8 cellular contexts compared by ENCODE assay signal in genomic region chr22:28855355-28856094, GRCh38. TPM values are rescaled to one million over a fixed set of nuclear protein-coding genes. Genes with fewer than 3 reads are reported as not detected.
DNase-seq lines count a peak whose midpoint lies in the region; ATAC-seq, FAIRE-seq and TF ChIP-seq lines count a peak whose summit lies in the region.

No MANE protein-coding gene starts in this region.

- H3K23ac ChIP-seq in H1 (ENCODE audit: insufficient read length): no peak overlapping the region

- H3K4me3 ChIP-seq in A549 (no peak overlapping the region), H1 (ENCODE audit: extremely low read depth in 1 of 4, insufficient read depth in 2 of 4, low read depth in 3 of 4, low read length in 4 of 4) (no peak overlapping the region)

- no peak overlapping the region for H4K8ac ChIP-seq in H1 (ENCODE audit: extremely low read depth, insufficient read depth, low read length)

- no peak overlapping the region for H2BK20ac ChIP-seq in H1 (ENCODE audit: low read length)

- no peak overlapping the region for H3K9ac ChIP-seq in H1 (replicated peaks in 1 of 4; ENCODE audit: extremely low read depth in 1 of 4, low read depth in 3 of 4, low read length in 3 of 4)

- no peak overlapping the region for H3K14ac ChIP-seq in H1 (ENCODE audit: insufficient read length)

- H3K27me3 ChIP-seq in H1 (replicated peaks in 1 of 4; ENCODE audit: control insufficient read depth in 3 of 4, extremely low read depth in 1 of 4, insufficient read depth in 3 of 4, low read length in 3 of 4): no peaks in the 10 kb centered on the region

- no peaks in the 10 kb centered on the region for H3K23me2 ChIP-seq in H1 (ENCODE audit: low read depth, low read length)

- no peak overlapping the region for H4K5ac ChIP-seq in H1 (ENCODE audit: insufficient read length, low read depth, low read length)

- H3K4me2 ChIP-seq in A549: peak overlapping the region; percentile 49
- H3K4me2 ChIP-seq in H1 (ENCODE audit: insufficient read depth in 1 of 2, low read depth in 2 of 2, low read length in 2 of 2): no peak overlapping the region

- no peak for TF ChIP-seq EP300 in A549 (IDR thresholded peaks at IDR 0.05)
- TF ChIP-seq EP300 in H1 (IDR thresholded peaks at IDR 0.05; ENCODE audit: borderline replicate concordance in 1 of 2, low read depth in 2 of 2, low read length in 2 of 2): no peak

- no peaks in the 10 kb centered on the region for H3K9me3 ChIP-seq in A549
- no peaks in the 10 kb centered on the region for H3K9me3 ChIP-seq in H1 (ENCODE audit: insufficient read depth in 2 of 2, low read depth in 1 of 2, low read length in 1 of 2)

- no peaks in the 10 kb centered on the region for H3K79me2 ChIP-seq in H1 (ENCODE audit: control insufficient read depth in 1 of 2, insufficient read depth in 2 of 2, low read length in 2 of 2)

- no peaks in the 10 kb centered on the region for H3K79me1 ChIP-seq in H1 (ENCODE audit: low read depth, low read length)

- H3K27me3 Mint-ChIP-seq in stimulated activated naive B cell treated with anti-CD40 and anti-IgM and Interleukin-4, amounts not matched to agents 10 μg/mL and 1 μg/mL and 100 μg/mL, for 72 hours: peaks cover 9 to 22% of the 10 kb centered on the region in 2 donors

- no peak overlapping the region for H3K18ac ChIP-seq in H1 (ENCODE audit: extremely low read depth, low read length)

- H3K27ac Mint-ChIP-seq in stimulated activated naive B cell treated with anti-CD40 and anti-IgM and Interleukin-4, amounts not matched to agents 10 μg/mL and 1 μg/mL and 100 μg/mL, for 72 hours: no peak overlapping the region

- CTCF ChIA-PET in A549 (lab: Yijun Ruan, JAX) (interaction anchor here (0.6 to 2.8 kb wide), 28 partner anchors 7 to 623 kb away, joined by 3 to 73 read pairs (median 4); partner anchors contain the start of gene ZNRF3), GM10248 (lab: Yijun Ruan, JAX) (interaction anchor here (0.6 to 2.8 kb wide), 25 partner anchors 8 to 387 kb away, joined by 3 to 72 read pairs (median 3); no protein-coding TSS in a partner anchor), H1 (lab: Charles Lee; ENCODE audit: partially characterized antibody) (interaction anchor here (0.6 to 5.5 kb wide), 41 partner anchors 9 to 665 kb away, joined by 3 to 67 read pairs (median 4); partner anchors contain the start of genes C22orf31, KREMEN1 and ZNRF3)

- ATAC-seq in A549: peak; percentile 75 to 82
- ATAC-seq in stimulated activated naive B cell treated with anti-CD40 and anti-IgM and Interleukin-4, amounts not matched to agents 10 μg/mL and 1 μg/mL and 100 μg/mL, for 72 hours (replicated peaks): peak; percentile 56 to 59
- ATAC-seq in GM18858 (IDR thresholded peaks at IDR 0.05; ENCODE audit: unreplicated experiment): no peak

- no peak overlapping the region for H2BK12ac ChIP-seq in H1 (ENCODE audit: low read depth, low read length)

- POLR2A ChIA-PET in A549 (lab: Yijun Ruan, JAX) (no interaction called here), GM10248 (lab: Yijun Ruan, JAX) (no interaction called here), H1 (lab: Charles Lee; ENCODE audit: partially characterized antibody) (interaction anchor here (0.8 to 1.5 kb wide), 3 partner anchors 10 to 204 kb away, joined by 3 read pairs; no protein-coding TSS in a partner anchor)

- H4K91ac ChIP-seq in H1 (replicated peaks; ENCODE audit: insufficient read length, low read length): no peak overlapping the region

- H3K27ac ChIP-seq in A549: peak overlapping the region; percentile 64 to 67
- H3K27ac ChIP-seq in H1 (ENCODE audit: low read depth, low read length): no peak overlapping the region

- no peaks in the 10 kb centered on the region for H3K36me3 Mint-ChIP-seq in stimulated activated naive B cell treated with anti-CD40 and anti-IgM and Interleukin-4, amounts not matched to agents 10 μg/mL and 1 μg/mL and 100 μg/mL, for 72 hours

- WGBS in A549 (ENCODE audit: missing lambda C conversion rate): 20% methylated on average over 6 of the region's 6 CpGs
- 50% methylated on average over 6 of the region's 6 CpGs; no CpG with 5 or more reads in 1 of the 2 experiments for WGBS in H1 (ENCODE audit: extremely low coverage in 1 of 2, insufficient coverage in 1 of 2, insufficient read length in 1 of 2, insufficient replicate concordance in 2 of 2, low coverage in 1 of 2, low lambda C conversion rate in 2 of 2, missing lambda C conversion rate in 1 of 2), 2 experiments

- no peak for TF ChIP-seq POLR2A in A549 (IDR thresholded peaks at IDR 0.05; ENCODE audit: low read length)
- TF ChIP-seq POLR2A in H1 (IDR thresholded peaks at IDR 0.05; ENCODE audit: control extremely low read depth in 1 of 2, low read depth in 2 of 2, low read length in 2 of 2): no peak

- H2AFZ ChIP-seq in H1 (ENCODE audit: low read length): peak overlapping the region; percentile 87; the same call in 1 of the 2 replicates

- H2AK5ac ChIP-seq in H1 (ENCODE audit: low read depth, low read length): no peak overlapping the region

- no peak overlapping the region for H3K4ac ChIP-seq in H1 (replicated peaks; ENCODE audit: insufficient read length, low read depth, low read length)

- TF ChIP-seq CTCF in A549 (IDR thresholded peaks at IDR 0.05) (peak; percentile 78), GM10248 (IDR thresholded peaks at IDR 0.05; ENCODE audit: control extremely low read depth, extremely low read depth, low read depth, missing control alignments) (peak; percentile 79), H1 (IDR thresholded peaks at IDR 0.05; ENCODE audit: control extremely low read depth in 1 of 3, insufficient read depth in 1 of 3, low read depth in 1 of 3, low read length in 3 of 3) (peak in 2 of 3 experiments; percentile 86 to 94; a peak in 3 of 4 replicates)

- no peak overlapping the region for H2BK5ac ChIP-seq in H1 (ENCODE audit: low read depth, low read length)

- H3K4me1 ChIP-seq in A549: peaks cover 9% of the 10 kb centered on the region; the same call in 2 of the 3 replicates
- peaks cover 0 to 4% (median 0%) of the 10 kb centered on the region in 4 experiments; a peak in 1 of 7 replicates for H3K4me1 ChIP-seq in H1 (replicated peaks in 1 of 4; ENCODE audit: control insufficient read depth in 3 of 4, insufficient read depth in 4 of 4, low read length in 3 of 4)

- TF ChIP-seq RAD21 in A549 (conservative IDR thresholded peaks at IDR 0.05 in 1 of 2, IDR thresholded peaks at IDR 0.05 in 1 of 2) (peak; percentile 85 to 89), H1 (IDR thresholded peaks at IDR 0.05 in 1 of 2, conservative IDR thresholded peaks at IDR 0.05 in 1 of 2; ENCODE audit: low read depth in 2 of 2, low read length in 2 of 2) (peak; percentile 95)

- no peak overlapping the region for H3K4me3 Mint-ChIP-seq in stimulated activated naive B cell treated with anti-CD40 and anti-IgM and Interleukin-4, amounts not matched to agents 10 μg/mL and 1 μg/mL and 100 μg/mL, for 72 hours

- no peaks in the 10 kb centered on the region for H3K4me1 Mint-ChIP-seq in stimulated activated naive B cell treated with anti-CD40 and anti-IgM and Interleukin-4, amounts not matched to agents 10 μg/mL and 1 μg/mL and 100 μg/mL, for 72 hours

- peak; percentile 36 for FAIRE-seq in A549 (lab: Jason Lieb, UNC)
- FAIRE-seq in H1 (lab: Jason Lieb, UNC): peak; percentile 96

- H3K56ac ChIP-seq in H1 (replicated peaks; ENCODE audit: insufficient read length, low read depth, low read length): no peak overlapping the region

- no peaks in the 10 kb centered on the region for H4K20me1 ChIP-seq in H1 (replicated peaks in 1 of 2; ENCODE audit: control insufficient read depth in 1 of 2, insufficient read depth in 2 of 2, low read length in 2 of 2)

- H2BK120ac ChIP-seq in H1 (replicated peaks; ENCODE audit: low read depth, low read length): no peak overlapping the region

- H3K36me3 ChIP-seq in H1 (ENCODE audit: control insufficient read depth in 2 of 4, insufficient read depth in 4 of 4, low read length in 3 of 4): no peaks in the 10 kb centered on the region

- H3K9me3 Mint-ChIP-seq in stimulated activated naive B cell treated with anti-CD40 and anti-IgM and Interleukin-4, amounts not matched to agents 10 μg/mL and 1 μg/mL and 100 μg/mL, for 72 hours: no peaks in the 10 kb centered on the region

- DNase-seq in A549 (ENCODE audit: low read depth in 1 of 2, low spot score in 1 of 2) (peak; percentile 69 to 71), GM10248 (ENCODE audit: extremely low spot score) (peak; percentile 69), NCI-H1694 (lab: John Stamatoyannopoulos, UW) (peak; percentile 34), H1 (ENCODE audit: low read depth in 1 of 2, low spot score in 2 of 2) (peak in 1 of 2 experiments; percentile 66), medulla oblongata (ENCODE audit: extremely low spot score) (peak; percentile 86)
- peak; percentile 24 to 62 for DNase-seq in activated CD4-positive, alpha-beta T cell treated with anti-CD3 and anti-CD28 coated beads for 4 hours
- DNase-seq in stimulated activated naive B cell treated with anti-CD40 and anti-IgM and Interleukin-4, amounts not matched to agents 10 μg/mL and 1 μg/mL and 100 μg/mL, for 72 hours: peak; percentile 27

- H2BK15ac ChIP-seq in H1 (ENCODE audit: low read length): no peak overlapping the region

RNA-seq across cellular contexts. Expression of gene ZNRF3, which starts 27.8 kb away (rescaled TPM):
- polyA plus RNA-seq in A549 (2011; rRNA removed) (4.6 and 5.5 TPM in 2 replicates), A549 (2017; fragmentation: RNase III; extraction: RNeasy Plus Mini Kit Qiagen cat#74134 plus additional on column Dnase treatment) (5.5 to 6.9 TPM (median 6.0 TPM) in 3 replicates), H1 (2011; rRNA removed) (14.1 and 21.0 TPM in 2 replicates)
- 6.1 and 9.1 TPM in 2 replicates for polyA plus RNA-seq in A549 (2012; cell fraction: cytosol; rRNA removed)
- polyA plus RNA-seq in A549 (2012; cell fraction: nucleus; rRNA removed): 7.8 and 14.2 TPM in 2 replicates
- polyA minus RNA-seq in A549 (2011; rRNA and poly(A)+ RNA removed): 4.8 and 6.3 TPM in 2 replicates
- total RNA-seq in H1 (2021; fragmentation: NEBNext Ultra II Directional; extraction: Animal tissue kit (Norgen Biotek cat#: 25700)): 20.6 and 21.7 TPM in 2 replicates
- 12.7 TPM for polyA plus RNA-seq in H1 (2011; cell fraction: cytosol; rRNA removed)
- 20.6 TPM for polyA plus RNA-seq in H1 (2011; cell fraction: nucleus; rRNA removed)
- 8.5 to 15.1 TPM (median 12.1 TPM) in 4 replicates for polyA plus RNA-seq in H1 (2012, experiment 1 of 2)
- polyA plus RNA-seq in H1 (2012, experiment 2 of 2): 6.6 TPM
- polyA plus RNA-seq in H1 (2013, experiment 1 of 2): 15.5 TPM
- 17.6 TPM for polyA plus RNA-seq in H1 (2013, experiment 2 of 2)
- 9.9 and 12.3 TPM in 2 replicates for polyA minus RNA-seq in H1 (2011; rRNA and poly(A)+ RNA removed)
- polyA minus RNA-seq in H1 (2011; cell fraction: cytosol; rRNA and poly(A)+ RNA removed): 15.9 TPM
- polyA minus RNA-seq in H1 (2011; cell fraction: nucleus; rRNA and poly(A)+ RNA removed): 15.9 TPM

RNA-seq across cellular contexts. Expression of gene XBP1, which starts 55.2 kb away (rescaled TPM):
- polyA plus RNA-seq in A549 (2011; rRNA removed) (172 and 207 TPM in 2 replicates), A549 (2017; fragmentation: RNase III; extraction: RNeasy Plus Mini Kit Qiagen cat#74134 plus additional on column Dnase treatment) (30.0 to 34.1 TPM (median 32.7 TPM) in 3 replicates), H1 (2011; rRNA removed) (76.3 and 99.8 TPM in 2 replicates)
- polyA plus RNA-seq in A549 (2012; cell fraction: cytosol; rRNA removed): 29.2 and 32.2 TPM in 2 replicates
- 32.1 and 37.9 TPM in 2 replicates for polyA plus RNA-seq in A549 (2012; cell fraction: nucleus; rRNA removed)
- 160 and 223 TPM in 2 replicates for polyA minus RNA-seq in A549 (2011; rRNA and poly(A)+ RNA removed)
- 128 and 131 TPM in 2 replicates for total RNA-seq in H1 (2021; fragmentation: NEBNext Ultra II Directional; extraction: Animal tissue kit (Norgen Biotek cat#: 25700))
- polyA plus RNA-seq in H1 (2011; cell fraction: cytosol; rRNA removed): 84.1 TPM
- 85.0 TPM for polyA plus RNA-seq in H1 (2011; cell fraction: nucleus; rRNA removed)
- 77.8 to 88.7 TPM (median 84.7 TPM) in 4 replicates for polyA plus RNA-seq in H1 (2012, experiment 1 of 2)
- 117 TPM for polyA plus RNA-seq in H1 (2012, experiment 2 of 2)
- polyA plus RNA-seq in H1 (2013, experiment 1 of 2): 162 TPM
- 173 TPM for polyA plus RNA-seq in H1 (2013, experiment 2 of 2)
- polyA minus RNA-seq in H1 (2011; rRNA and poly(A)+ RNA removed): 195 and 221 TPM in 2 replicates
- polyA minus RNA-seq in H1 (2011; cell fraction: cytosol; rRNA and poly(A)+ RNA removed): 84.3 TPM
- polyA minus RNA-seq in H1 (2011; cell fraction: nucleus; rRNA and poly(A)+ RNA removed): 63.4 TPM

Comparison
In these comparisons a context has a peak if more than half of its experiments do, and no peak if none do; other contexts are left out.
1. Of the 18 proteins assayed by ChIP-seq in both H1 and A549: peak only in H1: none; only in A549: none; in both: CTCF and RAD21; in neither: 15; mixed calls (peak in some experiments, not most) for 1.